Comparison of ENCODE assay signal across 8 cellular contexts in the genomic region with DNA sequence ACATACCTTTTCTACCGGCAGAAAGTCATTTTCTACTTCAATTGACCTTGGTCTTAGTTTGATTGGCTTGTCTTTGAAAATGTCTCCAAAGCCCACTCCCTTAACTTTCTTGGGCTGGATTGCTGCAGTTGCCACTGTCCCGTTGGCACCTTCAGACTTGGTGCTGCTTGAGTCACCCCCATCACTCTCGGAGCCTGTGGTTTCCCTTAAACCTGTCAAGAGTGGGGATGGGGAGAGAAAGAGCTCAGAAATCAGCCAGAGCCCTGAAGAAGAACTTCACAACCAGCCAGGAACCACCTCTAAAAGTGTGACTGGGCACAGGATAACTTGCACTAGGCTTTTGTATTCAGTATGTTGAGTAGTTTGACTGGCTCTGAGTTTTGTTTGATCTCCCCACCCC.
DNase-seq lines count a peak whose midpoint lies in the region; ATAC-seq and TF ChIP-seq lines count a peak whose summit lies in the region.

No MANE protein-coding gene starts in this region.

- peak overlapping the region; percentile 93 to 99 (median 99) for H3K27ac Mint-ChIP-seq in CD8-positive, alpha-beta memory T cell
- H3K27ac Mint-ChIP-seq in T-helper 17 cell, result peak overlapping the region; percentile 99
- H3K27ac Mint-ChIP-seq in activated naive CD8-positive, alpha-beta T cell treated with anti-CD3 and anti-CD28 coated beads, Interleukin-2, amount 50 U/mL, for 24 hours, result peak overlapping the region; percentile 98

- H3K4me3 Mint-ChIP-seq in CD8-positive, alpha-beta memory T cell, result peak overlapping the region in 5 of 7 donors; percentile 3 to 72 (median 40)
- no peak overlapping the region for H3K4me3 Mint-ChIP-seq in T-helper 17 cell
- H3K4me3 Mint-ChIP-seq in activated naive CD8-positive, alpha-beta T cell treated with anti-CD3 and anti-CD28 coated beads, Interleukin-2, amount 50 U/mL, for 24 hours, result peak overlapping the region; percentile 61

- peaks cover 0 to 5% of the 10 kb centered on the region in 2 donors for H3K27me3 Mint-ChIP-seq in CD8-positive, alpha-beta memory T cell
- no peaks in the 10 kb centered on the region for H3K27me3 Mint-ChIP-seq in T-helper 17 cell
- no peaks in the 10 kb centered on the region for H3K27me3 Mint-ChIP-seq in activated naive CD8-positive, alpha-beta T cell treated with anti-CD3 and anti-CD28 coated beads, Interleukin-2, amount 50 U/mL, for 24 hours

- H4K20me1 ChIP-seq in smooth muscle cell (ENCODE audit: low read depth), result no peaks in the 10 kb centered on the region

- H3K9me3 ChIP-seq in CD8-positive, alpha-beta memory T cell (ENCODE audit: low read length), result no peaks in the 10 kb centered on the region
- no peaks in the 10 kb centered on the region for H3K9me3 ChIP-seq in T-helper 17 cell (ENCODE audit: control insufficient read depth, low read length, poor library complexity, severe bottlenecking)
- no peaks in the 10 kb centered on the region for H3K9me3 ChIP-seq in smooth muscle cell (replicated peaks; ENCODE audit: low read depth)
- no peaks in the 10 kb centered on the region for H3K9me3 ChIP-seq in sigmoid colon

- CTCF ChIA-PET in CD8-positive, alpha-beta memory T cell (lab: Charles Lee), result no interaction called here

- no peak for TF ChIP-seq POLR2A in sigmoid colon (IDR thresholded peaks at IDR 0.05)

- no peaks in the 10 kb centered on the region for H3K79me2 ChIP-seq in smooth muscle cell (ENCODE audit: low read depth)

- DNase-seq in CD8-positive, alpha-beta memory T cell, result peak; percentile 12 to 65 (median 35)
- DNase-seq in T-helper 17 cell, result peak in 1 of 3 donors; percentile 15
- DNase-seq in activated naive CD8-positive, alpha-beta T cell treated with anti-CD3 and anti-CD28 coated beads, Interleukin-2, amount 50 U/mL, for 24 hours, result peak; percentile 25
- DNase-seq in smooth muscle cell (lab: John Stamatoyannopoulos, UW; ENCODE audit: unreplicated experiment), result no peak
- no peak for DNase-seq in sigmoid colon
- no peak for DNase-seq in RKO (ENCODE audit: low spot score)

- H3K4me1 Mint-ChIP-seq in CD8-positive, alpha-beta memory T cell, result peaks cover 64 to 87% (median 75%) of the 10 kb centered on the region in 3 donors
- H3K4me1 Mint-ChIP-seq in T-helper 17 cell, result peaks cover 48% of the 10 kb centered on the region
- H3K4me1 Mint-ChIP-seq in activated naive CD8-positive, alpha-beta T cell treated with anti-CD3 and anti-CD28 coated beads, Interleukin-2, amount 50 U/mL, for 24 hours, result peaks cover 89% of the 10 kb centered on the region

- 65% methylated on average over 3 of the region's 3 CpGs for WGBS in smooth muscle cell (ENCODE audit: low lambda C conversion rate)
- 76 to 89% methylated on average over 3 of the region's 3 CpGs for WGBS in sigmoid colon, 2 donors

- intact Hi-C loops in sigmoid colon (cut with DNase I), result no loop called here

- peak overlapping the region; percentile 74 for H3K9ac ChIP-seq in smooth muscle cell (ENCODE audit: low read depth)

- peaks cover 2 to 57% (median 7%) of the 10 kb centered on the region in 3 donors for H3K36me3 Mint-ChIP-seq in CD8-positive, alpha-beta memory T cell
- peaks cover 6% of the 10 kb centered on the region for H3K36me3 Mint-ChIP-seq in T-helper 17 cell (ENCODE audit: low read depth)
- H3K36me3 Mint-ChIP-seq in activated naive CD8-positive, alpha-beta T cell treated with anti-CD3 and anti-CD28 coated beads, Interleukin-2, amount 50 U/mL, for 24 hours (ENCODE audit: low read depth), result peaks cover 29% of the 10 kb centered on the region

- H2AFZ ChIP-seq in smooth muscle cell (ENCODE audit: low read depth), result no peak overlapping the region

- TF ChIP-seq CTCF in smooth muscle cell (IDR thresholded peaks at IDR 0.05; ENCODE audit: borderline replicate concordance, insufficient read depth, poor library complexity, severe bottlenecking), result no peak
- TF ChIP-seq CTCF in sigmoid colon (IDR thresholded peaks at IDR 0.05), result no peak

- no peak overlapping the region for H3K4me2 ChIP-seq in smooth muscle cell

- TF ChIP-seq EP300 in sigmoid colon (IDR thresholded peaks at IDR 0.05), result no peak

- H3K36me3 ChIP-seq in CD8-positive, alpha-beta memory T cell (ENCODE audit: insufficient read depth, low read length), result peaks cover 6% of the 10 kb centered on the region
- H3K36me3 ChIP-seq in smooth muscle cell (ENCODE audit: low read depth) (no peaks in the 10 kb centered on the region), sigmoid colon (no peaks in the 10 kb centered on the region)

- H3K27me3 ChIP-seq in CD8-positive, alpha-beta memory T cell (ENCODE audit: insufficient read depth, low read length, poor library complexity, severe bottlenecking), result no peaks in the 10 kb centered on the region
- no peaks in the 10 kb centered on the region for H3K27me3 ChIP-seq in smooth muscle cell (ENCODE audit: low read depth)
- H3K27me3 ChIP-seq in sigmoid colon, result no peaks in the 10 kb centered on the region

- ATAC-seq in T-helper 17 cell (peak; percentile 14), GM19023 (IDR thresholded peaks at IDR 0.05; ENCODE audit: unreplicated experiment) (no peak), HG02840 (IDR thresholded peaks at IDR 0.05; ENCODE audit: low FRiP score, unreplicated experiment) (no peak)
- ATAC-seq in activated naive CD8-positive, alpha-beta T cell treated with anti-CD3 and anti-CD28 coated beads, Interleukin-2, amount 50 U/mL, for 24 hours, result peak; percentile 64

- H3F3A ChIP-seq in smooth muscle cell (ENCODE audit: low read depth), result no peaks in the 10 kb centered on the region

- peaks cover 61% of the 10 kb centered on the region for H3K4me1 ChIP-seq in CD8-positive, alpha-beta memory T cell (ENCODE audit: insufficient read depth, low read length)
- no peaks in the 10 kb centered on the region for H3K4me1 ChIP-seq in smooth muscle cell (ENCODE audit: low read depth)
- H3K4me1 ChIP-seq in sigmoid colon, result no peaks in the 10 kb centered on the region

- POLR2A ChIA-PET in CD8-positive, alpha-beta memory T cell (lab: Charles Lee), result interaction anchor here (0.6 kb wide), 1 partner anchor 106 kb away, joined by 4 read pairs; no protein-coding TSS in a partner anchor

- H3K9me3 Mint-ChIP-seq in CD8-positive, alpha-beta memory T cell, result no peaks in the 10 kb centered on the region
- H3K9me3 Mint-ChIP-seq in activated naive CD8-positive, alpha-beta T cell treated with anti-CD3 and anti-CD28 coated beads, Interleukin-2, amount 50 U/mL, for 24 hours, result no peaks in the 10 kb centered on the region

- peak overlapping the region; percentile 83 for H3K27ac ChIP-seq in CD8-positive, alpha-beta memory T cell (ENCODE audit: low read depth, low read length)
- H3K27ac ChIP-seq in smooth muscle cell (ENCODE audit: low read depth) (peak overlapping the region; percentile 93), sigmoid colon (peak overlapping the region in 2 of 4 donors; percentile 14 to 37)

- no peak overlapping the region for H3K4me3 ChIP-seq in CD8-positive, alpha-beta memory T cell (ENCODE audit: low read length)
- H3K4me3 ChIP-seq in smooth muscle cell (no peak overlapping the region), sigmoid colon (no peak overlapping the region)

Comparison
In these comparisons a context has a peak if more than half of its experiments do, and no peak if none do; other contexts are left out.
1. DNase-seq: peak in CD8-positive, alpha-beta memory T cell (5 of 5) and activated naive CD8-positive, alpha-beta T cell treated with anti-CD3 and anti-CD28 coated beads, Interleukin-2, amount 50 U/mL, for 24 hours (single experiment); none in smooth muscle cell (single experiment), sigmoid colon (single experiment) and RKO (single experiment).
2. ATAC-seq: peak in T-helper 17 cell (single experiment) and activated naive CD8-positive, alpha-beta T cell treated with anti-CD3 and anti-CD28 coated beads, Interleukin-2, amount 50 U/mL, for 24 hours (single experiment); none in GM19023 (single experiment) and HG02840 (single experiment).
3. Peak in every context shown above with its lines, with median percentiles within 50 percentile points of each other: H3K27ac Mint-ChIP-seq.